ENCODE assay signal across 13 cellular contexts in genomic region chr2:98704499-98705332, GRCh38. TPM values are rescaled to one million over a fixed set of nuclear protein-coding genes. Genes with fewer than 3 reads are reported as not detected.
DNase-seq lines count a peak whose midpoint lies in the region; ATAC-seq lines count a peak whose summit lies in the region.
"Had no signal": no experiment of that assay in that cellular context is flagged by ENCODE, and none has a peak within 500 bp of the region (broad histone marks: within the 10 kb centered on the region; RNA-seq: fewer than 3 reads in every experiment).

No MANE protein-coding gene starts in this region.

- H2AFZ ChIP-seq in neuronal stem cell (ENCODE audit: low read length): no peak overlapping the region

- H3K36me3 Mint-ChIP-seq in activated T-helper 17 cell treated with anti-CD3 and anti-CD28 coated beads, Interleukin-2, amount 50 U/mL, for 72 hours (ENCODE audit: low read depth): peaks cover 7% of the 10 kb centered on the region
- peaks cover 3 to 26% (median 11%) of the 10 kb centered on the region in 5 donors for H3K36me3 Mint-ChIP-seq in naive thymus-derived CD4-positive, alpha-beta T cell

- H3K4me3 Mint-ChIP-seq in activated T-helper 17 cell treated with anti-CD3 and anti-CD28 coated beads, Interleukin-2, amount 50 U/mL, for 72 hours: peak overlapping the region; percentile 67
- peak overlapping the region in 9 of 10 donors; percentile 24 to 72 (median 43) for H3K4me3 Mint-ChIP-seq in naive thymus-derived CD4-positive, alpha-beta T cell

- peak overlapping the region; percentile 62 for H3K27ac ChIP-seq in naive thymus-derived CD4-positive, alpha-beta T cell (ENCODE audit: low read depth, low read length)
- H3K27ac ChIP-seq in neuronal stem cell (replicated peaks; ENCODE audit: low read length): no peak overlapping the region

- no CpG with 5 or more reads among the region's 9 CpGs for WGBS in neuronal stem cell (ENCODE audit: extremely low coverage in 2 of 2, insufficient read length in 2 of 2, insufficient replicate concordance in 1 of 2), 2 donors

- no peak overlapping the region for H3K4me2 ChIP-seq in neuronal stem cell (ENCODE audit: insufficient read depth, low read length, poor library complexity, severe bottlenecking)
- H3K4me2 ChIP-seq: SK-N-SH had no signal

- no peaks in the 10 kb centered on the region for H3K9me3 Mint-ChIP-seq in activated T-helper 17 cell treated with anti-CD3 and anti-CD28 coated beads, Interleukin-2, amount 50 U/mL, for 72 hours
- H3K9me3 Mint-ChIP-seq in naive thymus-derived CD4-positive, alpha-beta T cell: no peaks in the 10 kb centered on the region

- H2BK15ac ChIP-seq in neuronal stem cell (ENCODE audit: low read length): no peak overlapping the region

- H2BK120ac ChIP-seq in neuronal stem cell (ENCODE audit: low read depth, low read length): no peak overlapping the region

- H3K4ac ChIP-seq in neuronal stem cell (ENCODE audit: low read length): no peak overlapping the region

- no peak overlapping the region for H3K14ac ChIP-seq in neuronal stem cell (ENCODE audit: low read length)

- no peak overlapping the region for H4K8ac ChIP-seq in neuronal stem cell (ENCODE audit: low read depth, low read length)

- ATAC-seq in activated T-helper 17 cell treated with anti-CD3 and anti-CD28 coated beads, Interleukin-2, amount 50 U/mL, for 72 hours (replicated peaks): peak; percentile 23
- no peak for ATAC-seq in naive thymus-derived CD4-positive, alpha-beta T cell
- no peak for ATAC-seq in GM19463 (IDR thresholded peaks at IDR 0.05; ENCODE audit: unreplicated experiment)
- ATAC-seq: gastroesophageal sphincter had no signal

- no peaks in the 10 kb centered on the region for H3K27me3 Mint-ChIP-seq in activated T-helper 17 cell treated with anti-CD3 and anti-CD28 coated beads, Interleukin-2, amount 50 U/mL, for 72 hours
- H3K27me3 Mint-ChIP-seq in naive thymus-derived CD4-positive, alpha-beta T cell: no peaks in the 10 kb centered on the region

- H3K23ac ChIP-seq in neuronal stem cell (ENCODE audit: low read depth, low read length, poor library complexity): no peak overlapping the region

- peaks cover 47% of the 10 kb centered on the region for H3K4me1 Mint-ChIP-seq in activated T-helper 17 cell treated with anti-CD3 and anti-CD28 coated beads, Interleukin-2, amount 50 U/mL, for 72 hours
- peaks cover 51 to 92% (median 87%) of the 10 kb centered on the region in 7 donors for H3K4me1 Mint-ChIP-seq in naive thymus-derived CD4-positive, alpha-beta T cell

- H2BK12ac ChIP-seq in neuronal stem cell (ENCODE audit: low read length): no peak overlapping the region

- H3K9ac ChIP-seq in neuronal stem cell (ENCODE audit: low read depth, low read length, poor library complexity): no peak overlapping the region
- H3K9ac ChIP-seq: SK-N-SH had no signal

- H3K27ac Mint-ChIP-seq in activated T-helper 17 cell treated with anti-CD3 and anti-CD28 coated beads, Interleukin-2, amount 50 U/mL, for 72 hours: peak overlapping the region; percentile 47
- peak overlapping the region in 8 of 9 donors; percentile 20 to 93 (median 82) for H3K27ac Mint-ChIP-seq in naive thymus-derived CD4-positive, alpha-beta T cell

- no peak overlapping the region for H2AK5ac ChIP-seq in neuronal stem cell (ENCODE audit: low read depth, low read length)

- peaks cover 0 to 15% (median 0%) of the 10 kb centered on the region in 3 experiments for H3K36me3 ChIP-seq in naive thymus-derived CD4-positive, alpha-beta T cell (ENCODE audit: control insufficient read depth in 2 of 3, insufficient read depth in 3 of 3, low read length in 3 of 3)
- no peaks in the 10 kb centered on the region for H3K36me3 ChIP-seq in neuronal stem cell (replicated peaks in 1 of 2; ENCODE audit: control insufficient read depth in 2 of 2, insufficient read depth in 2 of 2, low read length in 2 of 2)
- H3K36me3 ChIP-seq: gastroesophageal sphincter had no signal

- no peak overlapping the region for H2BK5ac ChIP-seq in neuronal stem cell (ENCODE audit: low read length)

- H3K4me3 ChIP-seq in naive thymus-derived CD4-positive, alpha-beta T cell (ENCODE audit: low read length): no peak overlapping the region
- no peak overlapping the region for H3K4me3 ChIP-seq in neuronal stem cell (ENCODE audit: low read length in 2 of 2)
- H3K4me3 ChIP-seq: gastroesophageal sphincter had no signal

- no peaks in the 10 kb centered on the region for H3K9me3 ChIP-seq in naive thymus-derived CD4-positive, alpha-beta T cell (ENCODE audit: control insufficient read depth in 2 of 3, low read length in 3 of 3)
- no peaks in the 10 kb centered on the region for H3K9me3 ChIP-seq in neuronal stem cell (replicated peaks in 1 of 2; ENCODE audit: control insufficient read depth in 2 of 2, insufficient read depth in 1 of 2, low read depth in 1 of 2, low read length in 2 of 2)
- H3K9me3 ChIP-seq: gastroesophageal sphincter, SK-N-SH had no signal

- no peak overlapping the region for H3K18ac ChIP-seq in neuronal stem cell (ENCODE audit: low read length)

- POLR2A ChIA-PET in naive thymus-derived CD4-positive, alpha-beta T cell (lab: Charles Lee): interaction anchor here (0.5 to 1.4 kb wide), 9 partner anchors 11 to 119 kb away, joined by 3 to 7 read pairs (median 3); no protein-coding TSS in a partner anchor

- CTCF ChIA-PET in naive thymus-derived CD4-positive, alpha-beta T cell (lab: Charles Lee): interaction anchor here (1.0 to 1.7 kb wide), 3 partner anchors 8 to 55 kb away, joined by 3 to 5 read pairs (median 3); no protein-coding TSS in a partner anchor

- peak; percentile 51 for DNase-seq in DMS153 treated with DMSO at 0.1 percent for 48 hours (lab: John Stamatoyannopoulos, UW; ENCODE audit: unreplicated experiment)
- DNase-seq in NCI-H2029 (lab: John Stamatoyannopoulos, UW): peak; percentile 80
- no peak for DNase-seq in naive thymus-derived CD4-positive, alpha-beta T cell
- no peak for DNase-seq in neuronal stem cell (ENCODE audit: low spot score)
- no peak for DNase-seq in activated effector memory CD4-positive, alpha-beta T cell treated with anti-CD3 and anti-CD28 coated beads, Interleukin-2, amount 50 U/mL, for 16 hours
- DNase-seq: activated CD4-positive, CD25-positive, alpha-beta regulatory T cell; activated T-cell treated with anti-CD3 and anti-CD28 coated beads, Interleukin-2, amount 50 U/mL, for 48 hours; NCI-H1048; retina; SK-N-SH had no signal

- intact Hi-C loops in naive thymus-derived CD4-positive, alpha-beta T cell (cut with micrococcal nuclease): no loop called here

- no peaks in the 10 kb centered on the region for H3K79me1 ChIP-seq in neuronal stem cell (ENCODE audit: low read depth, low read length)

- H4K91ac ChIP-seq in neuronal stem cell (ENCODE audit: low read depth, low read length, poor library complexity): no peak overlapping the region

- peaks cover 30 to 64% of the 10 kb centered on the region in 2 donors for H3K4me1 ChIP-seq in naive thymus-derived CD4-positive, alpha-beta T cell (ENCODE audit: control insufficient read depth in 2 of 2, insufficient read depth in 2 of 2, low read length in 2 of 2)
- no peaks in the 10 kb centered on the region for H3K4me1 ChIP-seq in neuronal stem cell (ENCODE audit: control insufficient read depth in 2 of 2, insufficient read depth in 1 of 2, low read depth in 1 of 2, low read length in 2 of 2)

- no peaks in the 10 kb centered on the region for H3K27me3 ChIP-seq in naive thymus-derived CD4-positive, alpha-beta T cell (ENCODE audit: control insufficient read depth in 2 of 2, insufficient read depth in 2 of 2, low read length in 2 of 2)
- no peaks in the 10 kb centered on the region for H3K27me3 ChIP-seq in neuronal stem cell (ENCODE audit: control insufficient read depth in 3 of 3, insufficient read depth in 3 of 3, low read depth in 1 of 3, low read length in 3 of 3)
- H3K27me3 ChIP-seq: gastroesophageal sphincter had no signal

RNA-seq across cellular contexts. Expression of gene MGAT4A, which starts 26.2 kb away (rescaled TPM):
- 10 to 100 TPM; 79.7 to 99.0 TPM for total RNA-seq in activated T-helper 17 cell treated with anti-CD3 and anti-CD28 coated beads, Interleukin-2, amount 50 U/mL, for 72 hours
- 100 to 1,000 TPM; 125 to 308 (median 240) TPM for total RNA-seq in naive thymus-derived CD4-positive, alpha-beta T cell
- polyA plus RNA-seq in naive thymus-derived CD4-positive, alpha-beta T cell: 100 to 1,000 TPM; 262 to 349 TPM
- 3.4 TPM for polyA plus RNA-seq in neuronal stem cell (2013, experiment 1 of 2)
- polyA plus RNA-seq in neuronal stem cell (2013, experiment 2 of 2): 3.4 TPM

Comparison
In these comparisons a context has a peak if more than half of its experiments do, and no peak if none do; other contexts are left out.
1. DNase-seq: peak in DMS153 treated with DMSO at 0.1 percent for 48 hours (single experiment) and NCI-H2029 (single experiment); none in naive thymus-derived CD4-positive, alpha-beta T cell (0 of 9), neuronal stem cell (single experiment) and activated effector memory CD4-positive, alpha-beta T cell treated with anti-CD3 and anti-CD28 coated beads, Interleukin-2, amount 50 U/mL, for 16 hours (single experiment).